In genomic region chr9:89719202-89719601, GRCh38 we compare ENCODE assay signal across 13 cellular contexts.
"Had no signal": no experiment of that assay in that cellular context is flagged by ENCODE, and none has a peak within 500 bp of the region (broad histone marks: within the 10 kb centered on the region; RNA-seq: fewer than 3 reads in every experiment).

No MANE protein-coding gene starts in this region.

- H3K4me3 ChIP-seq: ascending aorta, thyroid gland, uterus had no signal

- DNase-seq: activated CD4-positive, alpha-beta T cell treated with anti-CD3 and anti-CD28 coated beads, Interleukin-2, amount 50 U/mL, for 4 hours; activated gamma-delta T cell treated with Interleukin-2 at 50 U/mL for 16 hours; activated naive CD8-positive, alpha-beta T cell treated with anti-CD3 and anti-CD28 coated beads, Interleukin-2, amount 10 ng/mL, durations not matched to agents 7 days and 5 days; activated T-cell treated with anti-CD3 and anti-CD28 coated beads, Interleukin-2, amount 50 U/mL, for 24 hours; dermis blood vessel endothelial cell; left colon; stimulated activated CD4-positive, alpha-beta T cell treated with anti-CD3 and anti-CD28 coated beads, Interleukin-15, amount 100 ng/mL, for 24 hours; stimulated activated CD4-positive, alpha-beta T cell treated with anti-CD3 and anti-CD28 coated beads, Interleukin-4, amount 100 ng/mL, for 4 hours; T-helper 2 cell; thyroid gland; uterus had no signal

- H3K4me1 ChIP-seq: ascending aorta, thyroid gland, uterus had no signal

- H3K9me3 ChIP-seq: thyroid gland, uterus had no signal

- H3K27ac ChIP-seq: ascending aorta, thyroid gland, uterus had no signal

- H3K36me3 ChIP-seq: ascending aorta, thyroid gland, uterus had no signal

- ATAC-seq: left colon, SK-N-SH treated with all-trans-retinoic acid at 6 μM for 48 hours had no signal

- H3K27me3 ChIP-seq: ascending aorta, thyroid gland, uterus had no signal
